7 cellular contexts compared by ENCODE assay signal in genomic region chr12:57458665-57459054, GRCh38. TPM values are rescaled to one million over a fixed set of nuclear protein-coding genes. Genes with fewer than 3 reads are reported as not detected.
DNase-seq lines count a peak whose midpoint lies in the region; ATAC-seq and TF ChIP-seq lines count a peak whose summit lies in the region.

No MANE protein-coding gene starts in this region.

- H3K4me3 Mint-ChIP-seq in HFFc6, result peak overlapping the region; percentile 93
- H3K4me3 Mint-ChIP-seq in activated CD8-positive, alpha-beta T cell treated with anti-CD3 and anti-CD28 coated beads, Interleukin-2, amount 10 ng/mL, durations not matched to agents 7 days and 5 days, result peak overlapping the region; percentile 97
- peak overlapping the region; percentile 97 for H3K4me3 Mint-ChIP-seq in stimulated activated memory B cell treated with anti-CD40 and anti-IgM and Interleukin-4, amounts not matched to agents 10 μg/mL and 1 μg/mL and 100 μg/mL, for 72 hours

- DNase-seq in HFFc6 (no peak), NCI-H226 (no peak), GM10266 (ENCODE audit: extremely low spot score) (no peak), mucosa of gallbladder (ENCODE audit: low spot score) (no peak)
- DNase-seq in activated CD8-positive, alpha-beta T cell treated with anti-CD3 and anti-CD28 coated beads, Interleukin-2, amount 10 ng/mL, durations not matched to agents 7 days and 5 days, result no peak

- CTCF ChIA-PET in activated CD8-positive, alpha-beta T cell treated with anti-CD3 and anti-CD28 coated beads, Interleukin-2, amount 10 ng/mL, durations not matched to agents 7 days and 5 days (lab: Charles Lee), result interaction anchor here (0.7 to 2.8 kb wide), 79 partner anchors 8 to 812 kb away, joined by 3 to 48 read pairs (median 4); partner anchors contain the start of genes ARHGAP9, ATP5F1B, DCTN2 and DDIT3

- H3K4me1 Mint-ChIP-seq in HFFc6 (ENCODE audit: low read depth), result peaks cover 61% of the 10 kb centered on the region
- peaks cover 68% of the 10 kb centered on the region for H3K4me1 Mint-ChIP-seq in activated CD8-positive, alpha-beta T cell treated with anti-CD3 and anti-CD28 coated beads, Interleukin-2, amount 10 ng/mL, durations not matched to agents 7 days and 5 days (ENCODE audit: low read depth)
- H3K4me1 Mint-ChIP-seq in stimulated activated memory B cell treated with anti-CD40 and anti-IgM and Interleukin-4, amounts not matched to agents 10 μg/mL and 1 μg/mL and 100 μg/mL, for 72 hours, result peaks cover 70% of the 10 kb centered on the region

- no peak for ATAC-seq in activated CD8-positive, alpha-beta T cell treated with anti-CD3 and anti-CD28 coated beads, Interleukin-2, amount 10 ng/mL, durations not matched to agents 7 days and 5 days
- no peak for ATAC-seq in stimulated activated memory B cell treated with anti-CD40 and anti-IgM and Interleukin-4, amounts not matched to agents 10 μg/mL and 1 μg/mL and 100 μg/mL, for 72 hours

- peak overlapping the region; percentile 95 for H3K27ac Mint-ChIP-seq in HFFc6
- H3K27ac Mint-ChIP-seq in activated CD8-positive, alpha-beta T cell treated with anti-CD3 and anti-CD28 coated beads, Interleukin-2, amount 10 ng/mL, durations not matched to agents 7 days and 5 days, result peak overlapping the region; percentile 97
- H3K27ac Mint-ChIP-seq in stimulated activated memory B cell treated with anti-CD40 and anti-IgM and Interleukin-4, amounts not matched to agents 10 μg/mL and 1 μg/mL and 100 μg/mL, for 72 hours, result peak overlapping the region; percentile 90

- no peaks in the 10 kb centered on the region for H3K36me3 Mint-ChIP-seq in HFFc6 (ENCODE audit: low read depth)
- H3K36me3 Mint-ChIP-seq in activated CD8-positive, alpha-beta T cell treated with anti-CD3 and anti-CD28 coated beads, Interleukin-2, amount 10 ng/mL, durations not matched to agents 7 days and 5 days (ENCODE audit: low read depth), result no peaks in the 10 kb centered on the region
- H3K36me3 Mint-ChIP-seq in stimulated activated memory B cell treated with anti-CD40 and anti-IgM and Interleukin-4, amounts not matched to agents 10 μg/mL and 1 μg/mL and 100 μg/mL, for 72 hours, result no peaks in the 10 kb centered on the region

- POLR2A ChIA-PET in activated CD8-positive, alpha-beta T cell treated with anti-CD3 and anti-CD28 coated beads, Interleukin-2, amount 10 ng/mL, durations not matched to agents 7 days and 5 days (lab: Charles Lee), result interaction anchor here (1.0 to 6.7 kb wide), 11 partner anchors 8 to 233 kb away, joined by 3 to 74 read pairs (median 4); partner anchors contain the start of genes ARHGAP9, DDIT3, INHBC and SHMT2

- H3K4me3 ChIP-seq in iPS-11a (ENCODE audit: low read depth, low read length), result peak overlapping the region; percentile 27

- no peak for TF ChIP-seq CTCF in HFFc6 (IDR thresholded peaks at IDR 0.05)
- no peak for TF ChIP-seq CTCF in GM10266 (IDR thresholded peaks at IDR 0.05; ENCODE audit: control insufficient read depth, insufficient read depth, low read depth, missing control alignments)

- peaks cover 10% of the 10 kb centered on the region for H3K27me3 Mint-ChIP-seq in HFFc6 (ENCODE audit: insufficient read depth)
- peaks cover 9% of the 10 kb centered on the region for H3K27me3 Mint-ChIP-seq in activated CD8-positive, alpha-beta T cell treated with anti-CD3 and anti-CD28 coated beads, Interleukin-2, amount 10 ng/mL, durations not matched to agents 7 days and 5 days (ENCODE audit: low read depth)
- no peaks in the 10 kb centered on the region for H3K27me3 Mint-ChIP-seq in stimulated activated memory B cell treated with anti-CD40 and anti-IgM and Interleukin-4, amounts not matched to agents 10 μg/mL and 1 μg/mL and 100 μg/mL, for 72 hours

- no peaks in the 10 kb centered on the region for H3K9me3 Mint-ChIP-seq in HFFc6
- H3K9me3 Mint-ChIP-seq in activated CD8-positive, alpha-beta T cell treated with anti-CD3 and anti-CD28 coated beads, Interleukin-2, amount 10 ng/mL, durations not matched to agents 7 days and 5 days (ENCODE audit: insufficient read depth), result no peaks in the 10 kb centered on the region
- H3K9me3 Mint-ChIP-seq in stimulated activated memory B cell treated with anti-CD40 and anti-IgM and Interleukin-4, amounts not matched to agents 10 μg/mL and 1 μg/mL and 100 μg/mL, for 72 hours, result no peaks in the 10 kb centered on the region

RNA-seq across cellular contexts. Expression of gene GLI1, which starts 0.9 kb away (rescaled TPM):
- total RNA-seq in HFFc6 (2021; fragmentation: NEBNext Ultra II Directional; extraction: Animal tissue kit (Norgen Biotek cat#: 25700)), result 1 to 10 TPM; 3.9 to 5.8 (median 4.6) TPM
- 1 to 10 TPM in 1 of 2 experiments, under 1 TPM in 1; 0.68 to 1.9 TPM for total RNA-seq in activated CD8-positive, alpha-beta T cell treated with anti-CD3 and anti-CD28 coated beads, Interleukin-2, amount 10 ng/mL, durations not matched to agents 7 days and 5 days
- 6.2 TPM for total RNA-seq in mucosa of gallbladder

RNA-seq across cellular contexts. Expression of gene INHBE, which starts 3.6 kb away (rescaled TPM):
- total RNA-seq in HFFc6 (2021; fragmentation: NEBNext Ultra II Directional; extraction: Animal tissue kit (Norgen Biotek cat#: 25700)), result under 1 TPM in 5 of 6 experiments, not detected in 1; 0.12 to 0.34 (median 0.18) TPM
- total RNA-seq in activated CD8-positive, alpha-beta T cell treated with anti-CD3 and anti-CD28 coated beads, Interleukin-2, amount 10 ng/mL, durations not matched to agents 7 days and 5 days, result not detected
- 0.58 TPM for total RNA-seq in mucosa of gallbladder

RNA-seq across cellular contexts. Expression of gene ARHGAP9, which starts 21.0 kb away (rescaled TPM):
- total RNA-seq in HFFc6 (2021; fragmentation: NEBNext Ultra II Directional; extraction: Animal tissue kit (Norgen Biotek cat#: 25700)), result under 1 TPM in 5 of 6 experiments, not detected in 1; 0.11 to 0.85 (median 0.21) TPM
- total RNA-seq in activated CD8-positive, alpha-beta T cell treated with anti-CD3 and anti-CD28 coated beads, Interleukin-2, amount 10 ng/mL, durations not matched to agents 7 days and 5 days, result 100 to 1,000 TPM; 243 to 248 TPM
- 20.4 TPM for total RNA-seq in mucosa of gallbladder

RNA-seq across cellular contexts. Expression of gene INHBC, which starts 24.1 kb away (rescaled TPM):
- total RNA-seq in HFFc6 (2021; fragmentation: NEBNext Ultra II Directional; extraction: Animal tissue kit (Norgen Biotek cat#: 25700)), result not detected
- not detected for total RNA-seq in activated CD8-positive, alpha-beta T cell treated with anti-CD3 and anti-CD28 coated beads, Interleukin-2, amount 10 ng/mL, durations not matched to agents 7 days and 5 days
- total RNA-seq in mucosa of gallbladder, result not detected

RNA-seq across cellular contexts. Expression of gene R3HDM2, which starts 27.8 kb away (rescaled TPM):
- 10 to 100 TPM; 33.7 to 39.4 (median 37.9) TPM for total RNA-seq in HFFc6 (2021; fragmentation: NEBNext Ultra II Directional; extraction: Animal tissue kit (Norgen Biotek cat#: 25700))
- 10 to 100 TPM; 59.0 to 61.7 TPM for total RNA-seq in activated CD8-positive, alpha-beta T cell treated with anti-CD3 and anti-CD28 coated beads, Interleukin-2, amount 10 ng/mL, durations not matched to agents 7 days and 5 days
- total RNA-seq in mucosa of gallbladder, result 73.5 TPM

Comparison
In these comparisons a context has a peak if more than half of its experiments do, and no peak if none do; other contexts are left out.
1. RNA of gene ARHGAP9, which starts 21.0 kb away (total RNA-seq): 243 to 248 TPM in activated CD8-positive, alpha-beta T cell treated with anti-CD3 and anti-CD28 coated beads, Interleukin-2, amount 10 ng/mL, durations not matched to agents 7 days and 5 days and 20.4 TPM in mucosa of gallbladder (single experiment); 0.11 to 0.85 TPM in HFFc6; every median in the first group is over 10 times any median in the second.
2. Peak in every context shown above with its lines, with median percentiles within 50 percentile points of each other: H3K27ac Mint-ChIP-seq and H3K4me3 Mint-ChIP-seq.